In genomic region chr7:2551418-2551817, GRCh38 we compare ENCODE assay signal across 20 cellular contexts. TPM values are rescaled to one million over a fixed set of nuclear protein-coding genes. Genes with fewer than 3 reads are reported as not detected.
DNase-seq lines count a peak whose midpoint lies in the region; ATAC-seq, FAIRE-seq and TF ChIP-seq lines count a peak whose summit lies in the region.
"Had no signal": no experiment of that assay in that cellular context is flagged by ENCODE, and none has a peak within 500 bp of the region (broad histone marks: within the 10 kb centered on the region; RNA-seq: fewer than 3 reads in every experiment).

No MANE protein-coding gene starts in this region.

- FAIRE-seq in HepG2 (lab: Jason Lieb, UNC): no peak
- FAIRE-seq: A549, D721Med, GM19239, H1 had no signal

- H3K4me3 ChIP-seq in Loucy (ENCODE audit: low read length, poor library complexity, severe bottlenecking) (peak overlapping the region; percentile 34), adrenal gland (no peak overlapping the region), HepG2 (replicated peaks in 1 of 3; ENCODE audit: insufficient read depth in 1 of 3, low read depth in 2 of 3, low read length in 3 of 3) (no peak overlapping the region), GM23338 (no peak overlapping the region)
- H3K4me3 ChIP-seq: A549, HAP-1 had no signal

- H3K36me3 Mint-ChIP-seq in progenitor cell of endocrine pancreas (ENCODE audit: insufficient read depth): peaks cover 17% of the 10 kb centered on the region
- peaks cover 53% of the 10 kb centered on the region for H3K36me3 Mint-ChIP-seq in GM23338 (ENCODE audit: low read depth)

- no TSS peak for BruUV-seq in HepG2 (replicated peaks; lab: Mats Ljungman, UMichigan)

- H3K79me2 ChIP-seq in Loucy (ENCODE audit: insufficient read depth, low read length): peaks cover 50% of the 10 kb centered on the region
- H3K79me2 ChIP-seq in HepG2 (ENCODE audit: insufficient read depth, low read length): peaks cover 14% of the 10 kb centered on the region
- H3K79me2 ChIP-seq in GM23338 (replicated peaks; ENCODE audit: insufficient read depth): peaks cover 26% of the 10 kb centered on the region

- H3K27me3 Mint-ChIP-seq in progenitor cell of endocrine pancreas: no peaks in the 10 kb centered on the region
- H3K27me3 Mint-ChIP-seq in GM23338 (ENCODE audit: insufficient read depth, low read depth, poor library complexity): peaks cover 6% of the 10 kb centered on the region

- intact Hi-C loops in adrenal gland (cut with DNase I): no loop called here
- intact Hi-C loops in HepG2 (cut with micrococcal nuclease; ENCODE audit: unreplicated experiment): no loop called here

- CTCF ChIA-PET in HepG2 (lab: Yijun Ruan, JAX; ENCODE audit: low intra/inter-chr PET ratio, low total read pairs): no interaction called here

- TF ChIP-seq RAD21 in HepG2 (CRISPR knock-in tag; IDR thresholded peaks at IDR 0.05): no peak

- H3K9me3 ChIP-seq in Loucy (ENCODE audit: insufficient read depth, low read depth, low read length) (no peaks in the 10 kb centered on the region), adrenal gland (replicated peaks in 1 of 3) (no peaks in the 10 kb centered on the region), HepG2 (ENCODE audit: low read length) (no peaks in the 10 kb centered on the region)
- H3K9me3 ChIP-seq: A549, HAP-1 had no signal

- POLR2A ChIA-PET in HepG2 (lab: Yijun Ruan, JAX): no interaction called here

- H3K4me1 Mint-ChIP-seq in progenitor cell of endocrine pancreas (ENCODE audit: low read depth) (peaks cover 9% of the 10 kb centered on the region), GM23338 (peaks cover 8% of the 10 kb centered on the region; the same call in 2 of the 3 replicates)

- H3K27me3 ChIP-seq in Loucy (ENCODE audit: insufficient read depth, low read length, poor library complexity, severe bottlenecking) (no peaks in the 10 kb centered on the region), adrenal gland (no peaks in the 10 kb centered on the region), HepG2 (ENCODE audit: control insufficient read depth in 1 of 2, insufficient read depth in 2 of 2, low read length in 2 of 2) (no peaks in the 10 kb centered on the region), GM23338 (ENCODE audit: insufficient read depth) (no peaks in the 10 kb centered on the region)

- DNase-seq in adrenal gland: peak in 6 of 7 donors; percentile 65 to 81 (median 76)
- no peak for DNase-seq in HepG2 (ENCODE audit: low spot score)
- DNase-seq in progenitor cell of endocrine pancreas (ENCODE audit: low spot score, unreplicated experiment): no peak
- DNase-seq in GM23338 (ENCODE audit: low spot score): no peak
- DNase-seq in AG08395 (ENCODE audit: low spot score): no peak
- DNase-seq: CD8-positive, alpha-beta T cell; COR-L47; DMS153; DND-41; GF-D8 had no signal

- peak overlapping the region; percentile 45 for H3K4me2 ChIP-seq in Loucy (ENCODE audit: low read depth, low read length, poor library complexity, severe bottlenecking)
- H3K4me2 ChIP-seq in HepG2 (ENCODE audit: low read depth, low read length): no peak overlapping the region
- no peak overlapping the region for H3K4me2 ChIP-seq in GM23338
- H3K4me2 ChIP-seq: A549 had no signal

- H3K9me2 ChIP-seq in Loucy (replicated peaks; ENCODE audit: low read depth, low read length) (no peaks in the 10 kb centered on the region), GM23338 (ENCODE audit: insufficient read depth) (no peaks in the 10 kb centered on the region)

- H3K27ac ChIP-seq in adrenal gland: peak overlapping the region in 2 of 5 donors; percentile 43 to 67
- H3K27ac ChIP-seq in HepG2 (ENCODE audit: extremely low read length, insufficient read depth, low read length): no peak overlapping the region
- H3K27ac ChIP-seq in GM23338 (ENCODE audit: low read depth): no peak overlapping the region
- H3K27ac ChIP-seq: A549, HL-60 had no signal

- ATAC-seq in HepG2: no peak
- ATAC-seq in GM23338: no peak
- ATAC-seq in HG02571 (IDR thresholded peaks at IDR 0.05; ENCODE audit: unreplicated experiment): no peak
- ATAC-seq in HG03432 (IDR thresholded peaks at IDR 0.05; ENCODE audit: unreplicated experiment): no peak
- ATAC-seq: A549; CD8-positive, alpha-beta T cell had no signal

- H3K36me3 ChIP-seq in Loucy (ENCODE audit: insufficient read depth, low read length) (peaks cover 12% of the 10 kb centered on the region; the same call in 1 of the 2 replicates), adrenal gland (replicated peaks in 1 of 2) (peaks cover 0 to 38% of the 10 kb centered on the region in 2 donors), HepG2 (replicated peaks in 1 of 2; ENCODE audit: control insufficient read depth in 1 of 2, insufficient read depth in 2 of 2, low read length in 2 of 2) (peaks cover 5 to 25% of the 10 kb centered on the region in 2 experiments; a peak in 3 of 5 replicates), GM23338 (ENCODE audit: insufficient read depth) (peaks cover 11% of the 10 kb centered on the region)

- TF ChIP-seq POLR2A in adrenal gland (IDR thresholded peaks at IDR 0.05): no peak
- TF ChIP-seq POLR2A in HepG2 (IDR thresholded peaks at IDR 0.05; ENCODE audit: insufficient read depth in 1 of 2, low read depth in 2 of 2, low read length in 2 of 2): no peak

- in situ Hi-C loops in HepG2 (cut with HindIII; ENCODE audit: extremely low pct_ligation_motif_present, low pct_unique_long_range_greater_than_20kb): no loop called here

- H3K27ac Mint-ChIP-seq in progenitor cell of endocrine pancreas (peak overlapping the region; percentile 52), GM23338 (no peak overlapping the region)
- H3K27ac Mint-ChIP-seq: CD8-positive, alpha-beta T cell had no signal

- H3K4me3 Mint-ChIP-seq in progenitor cell of endocrine pancreas (ENCODE audit: low read depth) (no peak overlapping the region), GM23338 (no peak overlapping the region)
- H3K4me3 Mint-ChIP-seq: CD14-positive monocyte; CD8-positive, alpha-beta T cell had no signal

- H3K4me1 ChIP-seq in Loucy (ENCODE audit: insufficient read depth, low read length, poor library complexity, severe bottlenecking): peaks cover 45% of the 10 kb centered on the region
- peaks cover 9 to 43% of the 10 kb centered on the region in 2 donors for H3K4me1 ChIP-seq in adrenal gland (replicated peaks in 1 of 2)
- peaks cover 26% of the 10 kb centered on the region for H3K4me1 ChIP-seq in HepG2 (ENCODE audit: insufficient read depth, low read length)
- H3K4me1 ChIP-seq in GM23338 (ENCODE audit: insufficient read depth): peaks cover 5% of the 10 kb centered on the region; the same call in 1 of the 2 replicates

- TF ChIP-seq EP300 in HepG2 (IDR thresholded peaks at IDR 0.05; ENCODE audit: low read depth in 2 of 2, low read length in 2 of 2) (no peak), HepG2 (CRISPR knock-in tag; IDR thresholded peaks at IDR 0.05; ENCODE audit: borderline replicate concordance) (no peak)

- WGBS in adrenal gland, 4 donors: 55 to 68% (median 59%) methylated on average over 8 of the region's 8 CpGs
- 94% methylated on average over 8 of the region's 8 CpGs for WGBS in HepG2 (ENCODE audit: low lambda C conversion rate)

- H3F3A ChIP-seq in Loucy (ENCODE audit: low read depth) (peaks cover 8% of the 10 kb centered on the region; the same call in 1 of the 2 replicates), GM23338 (replicated peaks; ENCODE audit: low read depth) (peaks cover 10% of the 10 kb centered on the region)

- peaks cover 26% of the 10 kb centered on the region for H4K20me1 ChIP-seq in Loucy (ENCODE audit: insufficient read depth, low read length, poor library complexity, severe bottlenecking)
- H4K20me1 ChIP-seq in HepG2 (ENCODE audit: insufficient read depth, low read length): no peaks in the 10 kb centered on the region
- H4K20me1 ChIP-seq in GM23338 (replicated peaks; ENCODE audit: insufficient read depth): peaks cover 9% of the 10 kb centered on the region

- TF ChIP-seq CTCF in Loucy (conservative IDR thresholded peaks at IDR 0.05; ENCODE audit: low read length) (no peak), adrenal gland (IDR thresholded peaks at IDR 0.05) (no peak), HepG2 (CRISPR knock-in tag; IDR thresholded peaks at IDR 0.05) (no peak), progenitor cell of endocrine pancreas (IDR thresholded peaks at IDR 0.05; ENCODE audit: unreplicated experiment) (no peak), GM23338 (conservative IDR thresholded peaks at IDR 0.05; ENCODE audit: low read depth in 2 of 2) (no peak)

- H3K9ac ChIP-seq in Loucy (ENCODE audit: low read depth, low read length, poor library complexity, severe bottlenecking) (no peak overlapping the region), HepG2 (ENCODE audit: insufficient read depth, low read depth, low read length) (no peak overlapping the region)

- H3K9me3 Mint-ChIP-seq in progenitor cell of endocrine pancreas (ENCODE audit: low read depth): no peaks in the 10 kb centered on the region
- H3K9me3 Mint-ChIP-seq in GM23338: no peaks in the 10 kb centered on the region
- H3K9me3 Mint-ChIP-seq: CD8-positive, alpha-beta T cell had no signal

- H2AFZ ChIP-seq in Loucy (ENCODE audit: low read length) (no peak overlapping the region), HepG2 (ENCODE audit: low read length) (no peak overlapping the region), GM23338 (no peak overlapping the region)

RNA-seq across cellular contexts. Expression of gene BRAT1, which starts 3.9 kb away (rescaled TPM):
- 10 to 100 TPM; 45.1 to 88.6 (median 72.4) TPM for total RNA-seq in adrenal gland
- polyA plus RNA-seq in adrenal gland: 100 to 1,000 TPM in 2 of 3 donors, 1 to 10 TPM in 1; 3.7 to 120 (median 101) TPM
- 16.7 and 20.3 TPM in 2 replicates for total RNA-seq in HepG2 (2016; rRNA removed; fragmentation: Illumina TruSeq; extraction: Trizol)
- 3.4 and 3.6 TPM in 2 replicates for total RNA-seq in HepG2 (2016; cell fraction: cytosol; rRNA removed; fragmentation: Illumina TruSeq; extraction: Trizol; ENCODE audit: low read depth)
- total RNA-seq in HepG2 (2016; cell fraction: insoluble cytoplasmic fraction; rRNA removed; fragmentation: Illumina TruSeq; extraction: Trizol): 13.2 and 21.6 TPM in 2 replicates
- 6.7 and 7.9 TPM in 2 replicates for total RNA-seq in HepG2 (2016; cell fraction: membrane; rRNA removed; fragmentation: Illumina TruSeq; extraction: Trizol)
- total RNA-seq in HepG2 (2016; cell fraction: nucleus; rRNA removed; fragmentation: Illumina TruSeq; extraction: Trizol): 18.7 and 21.1 TPM in 2 replicates
- polyA plus RNA-seq in HepG2 (2011; rRNA removed): 10.2 and 14.6 TPM in 2 replicates
- 5.0 and 10.7 TPM in 2 replicates for polyA plus RNA-seq in HepG2 (2011; cell fraction: cytosol; rRNA removed)
- 126 and 171 TPM in 2 replicates for polyA plus RNA-seq in HepG2 (2011; cell fraction: nucleus; rRNA removed)
- polyA plus RNA-seq in HepG2 (2012): 10.2 and 14.9 TPM in 2 replicates
- polyA plus RNA-seq in HepG2 (2016; cell fraction: cytosol; fragmentation: Illumina TruSeq; extraction: Trizol; ENCODE audit: low read depth): 1.2 and 1.3 TPM in 2 replicates
- polyA plus RNA-seq in HepG2 (2016; cell fraction: insoluble cytoplasmic fraction; fragmentation: Illumina TruSeq; extraction: Trizol; ENCODE audit: low read depth): 10.1 and 12.8 TPM in 2 replicates
- polyA plus RNA-seq in HepG2 (2016; cell fraction: membrane; fragmentation: Illumina TruSeq; extraction: Trizol; ENCODE audit: low read depth): 3.8 and 4.4 TPM in 2 replicates
- polyA plus RNA-seq in HepG2 (2016; cell fraction: nucleus; fragmentation: Illumina TruSeq; extraction: Trizol; ENCODE audit: insufficient read depth, low read depth): 43.7 and 48.3 TPM in 2 replicates
- polyA minus RNA-seq in HepG2 (2011; rRNA and poly(A)+ RNA removed; ENCODE audit: low replicate concordance): 16.2 and 23.5 TPM in 2 replicates
- polyA minus RNA-seq in HepG2 (2011; cell fraction: cytosol; rRNA and poly(A)+ RNA removed): 7.9 and 8.9 TPM in 2 replicates
- polyA minus RNA-seq in HepG2 (2011; cell fraction: nucleus; rRNA and poly(A)+ RNA removed): 10.3 and 10.4 TPM in 2 replicates
- total RNA-seq in progenitor cell of endocrine pancreas: 43.1 and 43.7 TPM in 2 replicates
- total RNA-seq in GM23338 (2014; rRNA removed; shearing (Covaris generic)): 65.6 and 76.8 TPM in 2 replicates
- polyA plus RNA-seq in GM23338 (2016; fragmentation: Nextera tagmentation; extraction: Ambion mirVana): 29.8 and 32.5 TPM in 2 replicates

RNA-seq across cellular contexts. Expression of gene IQCE, which starts 7.4 kb away (rescaled TPM):
- total RNA-seq in adrenal gland (10 to 100 TPM; 12.3 to 33.2 (median 14.7) TPM), HepG2 (2016; rRNA removed; fragmentation: Illumina TruSeq; extraction: Trizol) (2.5 and 3.0 TPM in 2 replicates), progenitor cell of endocrine pancreas (32.5 and 33.5 TPM in 2 replicates)
- polyA plus RNA-seq in adrenal gland (10 to 100 TPM in 1 of 3 donors, 1 to 10 TPM in 2; 6.2 to 16.7 (median 7.9) TPM), HepG2 (2011; rRNA removed) (1.5 and 1.7 TPM in 2 replicates), GM23338 (2016; fragmentation: Nextera tagmentation; extraction: Ambion mirVana) (5.9 and 7.7 TPM in 2 replicates)
- total RNA-seq in HepG2 (2016; cell fraction: cytosol; rRNA removed; fragmentation: Illumina TruSeq; extraction: Trizol; ENCODE audit: low read depth): 1.8 and 2.7 TPM in 2 replicates
- total RNA-seq in HepG2 (2016; cell fraction: insoluble cytoplasmic fraction; rRNA removed; fragmentation: Illumina TruSeq; extraction: Trizol): 1.6 and 2.7 TPM in 2 replicates
- 3.0 and 4.1 TPM in 2 replicates for total RNA-seq in HepG2 (2016; cell fraction: membrane; rRNA removed; fragmentation: Illumina TruSeq; extraction: Trizol)
- total RNA-seq in HepG2 (2016; cell fraction: nucleus; rRNA removed; fragmentation: Illumina TruSeq; extraction: Trizol): 2.9 and 4.3 TPM in 2 replicates
- 0.54 and 0.68 TPM in 2 replicates for polyA plus RNA-seq in HepG2 (2011; cell fraction: cytosol; rRNA removed)
- polyA plus RNA-seq in HepG2 (2011; cell fraction: nucleus; rRNA removed): 4.0 and 6.8 TPM in 2 replicates
- polyA plus RNA-seq in HepG2 (2012): 0.59 and 0.83 TPM in 2 replicates
- polyA plus RNA-seq in HepG2 (2016; cell fraction: cytosol; fragmentation: Illumina TruSeq; extraction: Trizol; ENCODE audit: low read depth): 2.5 and 2.6 TPM in 2 replicates
- 2.2 and 3.8 TPM in 2 replicates for polyA plus RNA-seq in HepG2 (2016; cell fraction: insoluble cytoplasmic fraction; fragmentation: Illumina TruSeq; extraction: Trizol; ENCODE audit: low read depth)
- polyA plus RNA-seq in HepG2 (2016; cell fraction: membrane; fragmentation: Illumina TruSeq; extraction: Trizol; ENCODE audit: low read depth): 3.3 and 3.7 TPM in 2 replicates
- 6.7 and 9.8 TPM in 2 replicates for polyA plus RNA-seq in HepG2 (2016; cell fraction: nucleus; fragmentation: Illumina TruSeq; extraction: Trizol; ENCODE audit: insufficient read depth, low read depth)
- 0.62 and 22.8 TPM in 2 replicates for polyA minus RNA-seq in HepG2 (2011; rRNA and poly(A)+ RNA removed; ENCODE audit: low replicate concordance)
- polyA minus RNA-seq in HepG2 (2011; cell fraction: cytosol; rRNA and poly(A)+ RNA removed): 0.62 and 1.5 TPM in 2 replicates
- 1.5 and 2.2 TPM in 2 replicates for polyA minus RNA-seq in HepG2 (2011; cell fraction: nucleus; rRNA and poly(A)+ RNA removed)
- total RNA-seq in GM23338 (2014; rRNA removed; shearing (Covaris generic)): 5.0 and 6.5 TPM in 2 replicates

RNA-seq across cellular contexts. Expression of gene LFNG, which starts 31.8 kb away (rescaled TPM):
- total RNA-seq in adrenal gland: 10 to 100 TPM in 6 of 8 donors, 1 to 10 TPM in 2; 4.7 to 26.1 (median 14.3) TPM
- 10 to 100 TPM in 2 of 3 donors, 1 to 10 TPM in 1; 1.4 to 20.7 (median 15.5) TPM for polyA plus RNA-seq in adrenal gland
- total RNA-seq in HepG2 (2016; rRNA removed; fragmentation: Illumina TruSeq; extraction: Trizol): 0.44 TPM in 1 of 2 replicates, not detected in the other
- total RNA-seq in HepG2 (2016; cell fraction: cytosol; rRNA removed; fragmentation: Illumina TruSeq; extraction: Trizol; ENCODE audit: low read depth): not detected in 2 replicates
- total RNA-seq in HepG2 (2016; cell fraction: insoluble cytoplasmic fraction; rRNA removed; fragmentation: Illumina TruSeq; extraction: Trizol): 0.18 and 0.80 TPM in 2 replicates
- 0.22 and 0.24 TPM in 2 replicates for total RNA-seq in HepG2 (2016; cell fraction: membrane; rRNA removed; fragmentation: Illumina TruSeq; extraction: Trizol)
- 0.19 and 0.81 TPM in 2 replicates for total RNA-seq in HepG2 (2016; cell fraction: nucleus; rRNA removed; fragmentation: Illumina TruSeq; extraction: Trizol)
- polyA plus RNA-seq in HepG2 (2011; rRNA removed): 1.5 and 1.6 TPM in 2 replicates
- 1.1 and 2.1 TPM in 2 replicates for polyA plus RNA-seq in HepG2 (2011; cell fraction: cytosol; rRNA removed)
- 3.6 and 4.6 TPM in 2 replicates for polyA plus RNA-seq in HepG2 (2011; cell fraction: nucleus; rRNA removed)
- 0.72 and 1.2 TPM in 2 replicates for polyA plus RNA-seq in HepG2 (2012)
- polyA plus RNA-seq in HepG2 (2016; cell fraction: cytosol; fragmentation: Illumina TruSeq; extraction: Trizol; ENCODE audit: low read depth): 0.07 and 0.11 TPM in 2 replicates
- 0.16 TPM in 1 of 2 replicates, not detected in the other for polyA plus RNA-seq in HepG2 (2016; cell fraction: insoluble cytoplasmic fraction; fragmentation: Illumina TruSeq; extraction: Trizol; ENCODE audit: low read depth)
- 0.12 and 0.18 TPM in 2 replicates for polyA plus RNA-seq in HepG2 (2016; cell fraction: membrane; fragmentation: Illumina TruSeq; extraction: Trizol; ENCODE audit: low read depth)
- polyA plus RNA-seq in HepG2 (2016; cell fraction: nucleus; fragmentation: Illumina TruSeq; extraction: Trizol; ENCODE audit: insufficient read depth, low read depth): 0.70 and 1.00 TPM in 2 replicates
- polyA minus RNA-seq in HepG2 (2011; rRNA and poly(A)+ RNA removed; ENCODE audit: low replicate concordance): 3.4 and 11.1 TPM in 2 replicates
- polyA minus RNA-seq in HepG2 (2011; cell fraction: cytosol; rRNA and poly(A)+ RNA removed): 1.5 TPM in 2 replicates
- 2.4 and 4.6 TPM in 2 replicates for polyA minus RNA-seq in HepG2 (2011; cell fraction: nucleus; rRNA and poly(A)+ RNA removed)
- total RNA-seq in progenitor cell of endocrine pancreas: 9.7 and 10.6 TPM in 2 replicates
- 24.5 and 35.4 TPM in 2 replicates for total RNA-seq in GM23338 (2014; rRNA removed; shearing (Covaris generic))
- 1.7 and 3.2 TPM in 2 replicates for polyA plus RNA-seq in GM23338 (2016; fragmentation: Nextera tagmentation; extraction: Ambion mirVana)

Comparison
In these comparisons a context has a peak if more than half of its experiments do, and no peak if none do; other contexts are left out.
1. DNase-seq: peak in adrenal gland (6 of 7); none in HepG2 (single experiment), progenitor cell of endocrine pancreas (single experiment), GM23338 (single experiment) and AG08395 (single experiment).